In genomic region chr15:56365075-56365711, GRCh38 we compare ENCODE assay signal across 9 cellular contexts. TPM values are rescaled to one million over a fixed set of nuclear protein-coding genes. Genes with fewer than 3 reads are reported as not detected.
DNase-seq lines count a peak whose midpoint lies in the region; ATAC-seq and TF ChIP-seq lines count a peak whose summit lies in the region.
"Had no signal": no experiment of that assay in that cellular context is flagged by ENCODE, and none has a peak within 500 bp of the region (broad histone marks: within the 10 kb centered on the region; RNA-seq: fewer than 3 reads in every experiment).

TEX9 (plus strand) TSS chr15:56365426; CDS start chr15:56365451, 25 bp downstream.

- H3K4me3 ChIP-seq in AG09309 (ENCODE audit: control insufficient read depth, low read depth, low read length) (peak within 1 kb of the TSS; percentile 81), coronary artery (peak within 1 kb of the TSS; percentile 70)

- ATAC-seq in GM18909 (IDR thresholded peaks at IDR 0.05; ENCODE audit: poor library complexity, unreplicated experiment), result peak; percentile 92
- ATAC-seq in HG03139 (IDR thresholded peaks at IDR 0.05; ENCODE audit: unreplicated experiment), result peak; percentile 94
- peak; percentile 99 for ATAC-seq in left lobe of liver

- peak within 1 kb of the TSS in 1 of 2 donors; percentile 4 for H3K27ac ChIP-seq in coronary artery
- H3K27ac ChIP-seq: VCaP had no signal

- TF ChIP-seq CTCF in AG09309 (IDR thresholded peaks at IDR 0.05; ENCODE audit: control insufficient read depth, insufficient read depth, low read depth, low read length, missing control alignments), result no peak
- TF ChIP-seq CTCF in coronary artery (IDR thresholded peaks at IDR 0.05), result no peak

- DNase-seq in AG09309 (ENCODE audit: low read depth) (peak; percentile 24), NCI-H226 (peak; percentile 84), coronary artery (ENCODE audit: low spot score) (peak; percentile 87), left lobe of liver (ENCODE audit: low spot score) (peak; percentile 91)
- peak; percentile 34 for DNase-seq in activated CD4-positive, alpha-beta T cell treated with anti-CD3 and anti-CD28 coated beads for 1 hour
- peak; percentile 69 to 85 for DNase-seq in stimulated activated CD4-positive, alpha-beta T cell treated with anti-CD3 and anti-CD28 coated beads, Interleukin-2, amount 100 ng/mL, for 24 hours

RNA-seq across cellular contexts. Expression of gene TEX9, which starts in this region (rescaled TPM):
- 0.81 TPM for total RNA-seq in left lobe of liver

Comparison
In these comparisons a context has a peak if more than half of its experiments do, and no peak if none do; other contexts are left out.
1. Peak in DNase-seq and ATAC-seq in left lobe of liver; RNA of the gene not detected or under 1 TPM.
2. DNase-seq: peak in every context shown above with its lines; median percentile 91 in left lobe of liver; 87 in coronary artery; 84 in NCI-H226; 77 in stimulated activated CD4-positive, alpha-beta T cell treated with anti-CD3 and anti-CD28 coated beads, Interleukin-2, amount 100 ng/mL, for 24 hours; 34 in activated CD4-positive, alpha-beta T cell treated with anti-CD3 and anti-CD28 coated beads for 1 hour; 24 in AG09309.